15 cellular contexts compared by ENCODE assay signal in the genomic region with DNA sequence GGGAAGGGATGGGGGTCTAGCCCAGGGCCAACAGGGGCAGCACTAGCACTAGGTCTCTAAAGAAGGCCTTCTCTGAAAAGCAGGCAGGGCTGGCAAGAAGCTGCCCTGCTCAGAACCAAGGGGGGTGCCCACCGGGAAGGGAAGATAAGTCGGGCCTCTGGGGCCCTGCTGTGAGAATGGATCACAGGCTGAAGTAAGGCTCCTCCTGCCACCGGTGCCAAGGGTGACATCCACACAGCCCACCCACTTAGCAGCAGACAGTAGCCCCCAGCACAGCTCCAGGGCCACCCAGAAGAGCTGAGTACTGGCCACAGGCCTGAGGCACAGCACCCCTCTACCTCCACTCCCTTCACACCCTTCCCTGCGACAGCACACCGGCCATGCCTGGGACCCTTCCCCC. TPM values are rescaled to one million over a fixed set of nuclear protein-coding genes. Genes with fewer than 3 reads are reported as not detected.
DNase-seq lines count a peak whose midpoint lies in the region; ATAC-seq lines count a peak whose summit lies in the region.
"Had no signal": no experiment of that assay in that cellular context is flagged by ENCODE, and none has a peak within 500 bp of the region (broad histone marks: within the 10 kb centered on the region; RNA-seq: fewer than 3 reads in every experiment).

No MANE protein-coding gene starts in this region.

- POLR2A ChIA-PET in activated naive CD8-positive, alpha-beta T cell treated with anti-CD3 and anti-CD28 coated beads, Interleukin-2, amount 10 ng/mL, durations not matched to agents 7 days and 5 days (lab: Charles Lee), result no interaction called here

- no peaks in the 10 kb centered on the region for H3K27me3 ChIP-seq in mesenchymal stem cell (ENCODE audit: control insufficient read depth in 1 of 2, insufficient read depth in 1 of 2, low read length in 2 of 2)
- no peaks in the 10 kb centered on the region for H3K27me3 ChIP-seq in subcutaneous abdominal adipose tissue (ENCODE audit: control insufficient read depth in 5 of 5, insufficient read depth in 4 of 5, low read length in 5 of 5)

- H3K23ac ChIP-seq in mesenchymal stem cell (ENCODE audit: low read length in 2 of 2), result peak overlapping the region in 1 of 2 experiments; percentile 0

- H3K18ac ChIP-seq in mesenchymal stem cell (ENCODE audit: low read depth in 1 of 2, low read length in 2 of 2), result peak overlapping the region; percentile 29 to 72

- H4K8ac ChIP-seq in mesenchymal stem cell (ENCODE audit: low read length), result peak overlapping the region; percentile 72

- H3K36me3 ChIP-seq in mesenchymal stem cell (ENCODE audit: control insufficient read depth in 1 of 2, insufficient read depth in 2 of 2, low read depth in 1 of 2, low read length in 2 of 2) (peaks cover 3 to 12% of the 10 kb centered on the region in 2 experiments), subcutaneous abdominal adipose tissue (ENCODE audit: control insufficient read depth in 5 of 5, insufficient read depth in 5 of 5, low read length in 5 of 5) (no peaks in the 10 kb centered on the region)

- no peak overlapping the region for H3K4me2 ChIP-seq in mesenchymal stem cell (ENCODE audit: low read length, poor library complexity, severe bottlenecking)

- H3K4ac ChIP-seq in mesenchymal stem cell (ENCODE audit: low read depth in 1 of 2, low read length in 2 of 2), result peak overlapping the region in 1 of 2 experiments; percentile 40

- no peak for ATAC-seq in activated naive CD8-positive, alpha-beta T cell treated with anti-CD3 and anti-CD28 coated beads, Interleukin-2, amount 10 ng/mL, durations not matched to agents 7 days and 5 days (ENCODE audit: low read depth)
- no peak for ATAC-seq in activated naive CD8-positive, alpha-beta T cell treated with anti-CD3 and anti-CD28 coated beads, Interleukin-2, amount 50 U/mL, for 24 hours
- no peak for ATAC-seq in GM19324 (IDR thresholded peaks at IDR 0.05; ENCODE audit: low FRiP score, unreplicated experiment)
- ATAC-seq: stimulated activated naive B cell treated with anti-CD40 and anti-IgM and Interleukin-4, amounts not matched to agents 10 μg/mL and 1 μg/mL and 100 μg/mL, for 72 hours had no signal

- peak overlapping the region; percentile 25 for H3K27ac Mint-ChIP-seq in activated naive CD8-positive, alpha-beta T cell treated with anti-CD3 and anti-CD28 coated beads, Interleukin-2, amount 10 ng/mL, durations not matched to agents 7 days and 5 days
- no peak overlapping the region for H3K27ac Mint-ChIP-seq in activated naive CD8-positive, alpha-beta T cell treated with anti-CD3 and anti-CD28 coated beads, Interleukin-2, amount 50 U/mL, for 24 hours

- WGBS in mesenchymal stem cell, result 77% methylated on average over 5 of the region's 5 CpGs

- H2AFZ ChIP-seq in mesenchymal stem cell (ENCODE audit: low read depth, low read length), result no peak overlapping the region

- H3K36me3 Mint-ChIP-seq in activated naive CD8-positive, alpha-beta T cell treated with anti-CD3 and anti-CD28 coated beads, Interleukin-2, amount 10 ng/mL, durations not matched to agents 7 days and 5 days, result no peaks in the 10 kb centered on the region
- H3K36me3 Mint-ChIP-seq in activated naive CD8-positive, alpha-beta T cell treated with anti-CD3 and anti-CD28 coated beads, Interleukin-2, amount 50 U/mL, for 24 hours (ENCODE audit: low read depth), result no peaks in the 10 kb centered on the region
- H3K36me3 Mint-ChIP-seq: CD4-positive, CD25-positive, alpha-beta regulatory T cell; type B pancreatic cell had no signal

- no peak for DNase-seq in activated naive CD8-positive, alpha-beta T cell treated with anti-CD3 and anti-CD28 coated beads, Interleukin-2, amount 10 ng/mL, durations not matched to agents 7 days and 5 days
- no peak for DNase-seq in activated naive CD8-positive, alpha-beta T cell treated with anti-CD3 and anti-CD28 coated beads, Interleukin-2, amount 50 U/mL, for 24 hours
- DNase-seq in mesenchymal stem cell (no peak), SKM-1 treated with dmso at 0.1 percent for 144 hours (lab: John Stamatoyannopoulos, UW; ENCODE audit: unreplicated experiment) (no peak), NCI-H748 (lab: John Stamatoyannopoulos, UW; ENCODE audit: unreplicated experiment) (no peak)
- DNase-seq: activated effector memory CD4-positive, alpha-beta T cell treated with anti-CD3 and anti-CD28 coated beads, Interleukin-2, amount 50 U/mL, for 16 hours; anterior cingulate cortex; CD4-positive, CD25-positive, alpha-beta regulatory T cell; NCI-H1694 treated with DMSO at 0.1 percent for 48 hours; stimulated activated naive B cell treated with anti-CD40 and anti-IgM and Interleukin-4, amounts not matched to agents 10 μg/mL and 1 μg/mL and 100 μg/mL, for 72 hours had no signal

- H2BK12ac ChIP-seq in mesenchymal stem cell (ENCODE audit: low read length in 2 of 2), result peak overlapping the region; percentile 2 to 38

- H3K4me1 Mint-ChIP-seq in activated naive CD8-positive, alpha-beta T cell treated with anti-CD3 and anti-CD28 coated beads, Interleukin-2, amount 10 ng/mL, durations not matched to agents 7 days and 5 days, result peaks cover 3% of the 10 kb centered on the region
- H3K4me1 Mint-ChIP-seq in activated naive CD8-positive, alpha-beta T cell treated with anti-CD3 and anti-CD28 coated beads, Interleukin-2, amount 50 U/mL, for 24 hours, result peaks cover 44% of the 10 kb centered on the region

- peak overlapping the region; percentile 21 for H4K91ac ChIP-seq in mesenchymal stem cell (ENCODE audit: low read length)

- H3K9me3 ChIP-seq in mesenchymal stem cell (ENCODE audit: control insufficient read depth, low read length) (no peaks in the 10 kb centered on the region), subcutaneous abdominal adipose tissue (ENCODE audit: control insufficient read depth in 5 of 5, low read length in 5 of 5) (no peaks in the 10 kb centered on the region)

- no peak overlapping the region for H3K4me3 ChIP-seq in mesenchymal stem cell (ENCODE audit: insufficient read depth in 1 of 2, low read depth in 1 of 2, low read length in 2 of 2)
- no peak overlapping the region for H3K4me3 ChIP-seq in subcutaneous abdominal adipose tissue (ENCODE audit: low read depth in 1 of 5, low read length in 5 of 5)

- no peak overlapping the region for H3K4me3 Mint-ChIP-seq in activated naive CD8-positive, alpha-beta T cell treated with anti-CD3 and anti-CD28 coated beads, Interleukin-2, amount 10 ng/mL, durations not matched to agents 7 days and 5 days
- H3K4me3 Mint-ChIP-seq in activated naive CD8-positive, alpha-beta T cell treated with anti-CD3 and anti-CD28 coated beads, Interleukin-2, amount 50 U/mL, for 24 hours, result no peak overlapping the region
- H3K4me3 Mint-ChIP-seq: stimulated activated naive B cell treated with anti-CD40 and anti-IgM and Interleukin-4, amounts not matched to agents 10 μg/mL and 1 μg/mL and 100 μg/mL, for 72 hours; T-helper 2 cell treated with Interferon-gamma antibody and Interleukin-4, amounts not matched to agents 5 μg/mL and 100 μg/mL, for 36 hours had no signal

- peak overlapping the region in 1 of 2 experiments; percentile 2 for H3K14ac ChIP-seq in mesenchymal stem cell (ENCODE audit: low read length in 2 of 2)

- H2BK5ac ChIP-seq in mesenchymal stem cell (ENCODE audit: low read depth, low read length, poor library complexity, severe bottlenecking), result no peak overlapping the region

- H3K4me1 ChIP-seq in mesenchymal stem cell (ENCODE audit: control insufficient read depth, insufficient read depth, low read depth, low read length) (peaks cover 41% of the 10 kb centered on the region), subcutaneous abdominal adipose tissue (ENCODE audit: control insufficient read depth in 5 of 5, insufficient read depth in 5 of 5, low read length in 5 of 5) (peaks cover 13 to 63% (median 54%) of the 10 kb centered on the region in 5 donors)

- H3K79me1 ChIP-seq in mesenchymal stem cell (replicated peaks; ENCODE audit: low read length, poor library complexity, severe bottlenecking), result peaks cover 3% of the 10 kb centered on the region

- H2BK15ac ChIP-seq in mesenchymal stem cell (ENCODE audit: low read depth, poor library complexity, severe bottlenecking), result no peak overlapping the region

- no peak overlapping the region for H3K9ac ChIP-seq in mesenchymal stem cell (ENCODE audit: low read length)
- H3K9ac ChIP-seq in subcutaneous abdominal adipose tissue (ENCODE audit: low read length in 5 of 5), result peak overlapping the region in 2 of 5 donors; percentile 15 to 43

- no peak overlapping the region for H2BK120ac ChIP-seq in mesenchymal stem cell (ENCODE audit: low read depth, low read length)

- H3K9me3 Mint-ChIP-seq in activated naive CD8-positive, alpha-beta T cell treated with anti-CD3 and anti-CD28 coated beads, Interleukin-2, amount 10 ng/mL, durations not matched to agents 7 days and 5 days, result no peaks in the 10 kb centered on the region
- no peaks in the 10 kb centered on the region for H3K9me3 Mint-ChIP-seq in activated naive CD8-positive, alpha-beta T cell treated with anti-CD3 and anti-CD28 coated beads, Interleukin-2, amount 50 U/mL, for 24 hours
- H3K9me3 Mint-ChIP-seq: CD4-positive, CD25-positive, alpha-beta regulatory T cell; stimulated activated naive B cell treated with anti-CD40 and anti-IgM and Interleukin-4, amounts not matched to agents 10 μg/mL and 1 μg/mL and 100 μg/mL, for 72 hours; T-helper 2 cell treated with Interferon-gamma antibody and Interleukin-4, amounts not matched to agents 5 μg/mL and 100 μg/mL, for 36 hours; type B pancreatic cell had no signal

- H3K27me3 Mint-ChIP-seq in activated naive CD8-positive, alpha-beta T cell treated with anti-CD3 and anti-CD28 coated beads, Interleukin-2, amount 10 ng/mL, durations not matched to agents 7 days and 5 days, result no peaks in the 10 kb centered on the region
- no peaks in the 10 kb centered on the region for H3K27me3 Mint-ChIP-seq in activated naive CD8-positive, alpha-beta T cell treated with anti-CD3 and anti-CD28 coated beads, Interleukin-2, amount 50 U/mL, for 24 hours
- H3K27me3 Mint-ChIP-seq: CD4-positive, CD25-positive, alpha-beta regulatory T cell; stimulated activated naive B cell treated with anti-CD40 and anti-IgM and Interleukin-4, amounts not matched to agents 10 μg/mL and 1 μg/mL and 100 μg/mL, for 72 hours; type B pancreatic cell had no signal

- H2AK5ac ChIP-seq in mesenchymal stem cell (ENCODE audit: low read length, severe bottlenecking), result no peak overlapping the region

- peak overlapping the region; percentile 18 for H3K27ac ChIP-seq in angular gyrus (ENCODE audit: low read depth, low read length)
- no peak overlapping the region for H3K27ac ChIP-seq in mesenchymal stem cell (ENCODE audit: low read length, poor library complexity, severe bottlenecking)
- peak overlapping the region; percentile 95 for H3K27ac ChIP-seq in subcutaneous abdominal adipose tissue (ENCODE audit: low read depth, low read length)

RNA-seq across cellular contexts. Expression of a gene that starts 5.9 kb away (rescaled TPM):
- 10 to 100 TPM; 28.5 to 31.2 TPM for total RNA-seq in activated naive CD8-positive, alpha-beta T cell treated with anti-CD3 and anti-CD28 coated beads, Interleukin-2, amount 10 ng/mL, durations not matched to agents 7 days and 5 days
- polyA plus RNA-seq in mesenchymal stem cell (2013, experiment 1 of 2), result 9.8 TPM
- polyA plus RNA-seq in mesenchymal stem cell (2013, experiment 2 of 2), result 9.8 TPM

RNA-seq across cellular contexts. Expression of a gene that starts 27.4 kb away (rescaled TPM):
- total RNA-seq in activated naive CD8-positive, alpha-beta T cell treated with anti-CD3 and anti-CD28 coated beads, Interleukin-2, amount 10 ng/mL, durations not matched to agents 7 days and 5 days, result 100 to 1,000 TPM; 261 to 275 TPM
- polyA plus RNA-seq in mesenchymal stem cell (2013, experiment 1 of 2), result 175 TPM
- polyA plus RNA-seq in mesenchymal stem cell (2013, experiment 2 of 2), result 169 TPM

RNA-seq across cellular contexts. Expression of a gene that starts 41.7 kb away (rescaled TPM):
- 100 to 1,000 TPM in 1 of 2 experiments, 10 to 100 TPM in 1; 96.7 to 105 TPM for total RNA-seq in activated naive CD8-positive, alpha-beta T cell treated with anti-CD3 and anti-CD28 coated beads, Interleukin-2, amount 10 ng/mL, durations not matched to agents 7 days and 5 days
- polyA plus RNA-seq in mesenchymal stem cell (2013, experiment 1 of 2), result 138 TPM
- polyA plus RNA-seq in mesenchymal stem cell (2013, experiment 2 of 2), result 134 TPM

RNA-seq across cellular contexts. Expression of a gene that starts 55.7 kb away (rescaled TPM):
- 1,000 to 10,000 TPM; 1,538 to 1,547 TPM for total RNA-seq in activated naive CD8-positive, alpha-beta T cell treated with anti-CD3 and anti-CD28 coated beads, Interleukin-2, amount 10 ng/mL, durations not matched to agents 7 days and 5 days
- 1,500 TPM for polyA plus RNA-seq in mesenchymal stem cell (2013, experiment 1 of 2)
- 1,505 TPM for polyA plus RNA-seq in mesenchymal stem cell (2013, experiment 2 of 2)
